Comparison of ENCODE assay signal across 8 cellular contexts in genomic region chr10:128069351-128070051, GRCh38. TPM values are rescaled to one million over a fixed set of nuclear protein-coding genes. Genes with fewer than 3 reads are reported as not detected.
DNase-seq lines count a peak whose midpoint lies in the region; ATAC-seq and TF ChIP-seq lines count a peak whose summit lies in the region.

No MANE protein-coding gene starts in this region.

- no peak overlapping the region for H3K4me3 ChIP-seq in left lung

- H3K9me3 ChIP-seq in left lung = no peaks in the 10 kb centered on the region

- H3K27me3 ChIP-seq in left lung = no peaks in the 10 kb centered on the region

- DNase-seq in activated gamma-delta T cell treated with Interleukin-2 at 50 U/mL for 16 hours (peak; percentile 82), activated gamma-delta T cell (lab: John Stamatoyannopoulos, UW) (no peak), NCI-H345 (lab: John Stamatoyannopoulos, UW) (peak; percentile 56), cerebellum (ENCODE audit: low spot score) (peak; percentile 65), left lung (peak in 1 of 2 donors; percentile 83)
- peak; percentile 71 for DNase-seq in activated CD4-positive, alpha-beta T cell treated with anti-CD3 and anti-CD28 coated beads for 1 hour
- peak; percentile 68 to 76 for DNase-seq in stimulated activated CD4-positive, alpha-beta T cell treated with anti-CD3 and anti-CD28 coated beads, Interleukin-4, amount 100 ng/mL, for 48 hours (ENCODE audit: low read depth in 2 of 2)

- no peak overlapping the region for H3K27ac ChIP-seq in left lung

- intact Hi-C loops in left lung (cut with DNase I) = loop anchor here in 1 of 2 donors (2.0 to 10.0 kb wide), 4 partner anchors 32 to 207 kb away; partner anchors contain the start of gene PTPRE

- H3K4me1 ChIP-seq in left lung = peaks cover 4 to 34% of the 10 kb centered on the region in 2 donors

- peak; percentile 78 to 79 for TF ChIP-seq CTCF in left lung (IDR thresholded peaks at IDR 0.05)

- peaks cover 0 to 97% of the 10 kb centered on the region in 2 donors for H3K36me3 ChIP-seq in left lung

- ATAC-seq in HG03066 (IDR thresholded peaks at IDR 0.05; ENCODE audit: low read depth, unreplicated experiment) (peak; percentile 38), left lung (peak; percentile 80)

RNA-seq across cellular contexts. Expression of gene MKI67, which starts 56.7 kb away (rescaled TPM):
- total RNA-seq in cerebellum = 13.6 TPM
- 10 to 100 TPM in 1 of 2 donors, 1 to 10 TPM in 1; 6.9 to 21.5 TPM for total RNA-seq in left lung
